In the genomic region with DNA sequence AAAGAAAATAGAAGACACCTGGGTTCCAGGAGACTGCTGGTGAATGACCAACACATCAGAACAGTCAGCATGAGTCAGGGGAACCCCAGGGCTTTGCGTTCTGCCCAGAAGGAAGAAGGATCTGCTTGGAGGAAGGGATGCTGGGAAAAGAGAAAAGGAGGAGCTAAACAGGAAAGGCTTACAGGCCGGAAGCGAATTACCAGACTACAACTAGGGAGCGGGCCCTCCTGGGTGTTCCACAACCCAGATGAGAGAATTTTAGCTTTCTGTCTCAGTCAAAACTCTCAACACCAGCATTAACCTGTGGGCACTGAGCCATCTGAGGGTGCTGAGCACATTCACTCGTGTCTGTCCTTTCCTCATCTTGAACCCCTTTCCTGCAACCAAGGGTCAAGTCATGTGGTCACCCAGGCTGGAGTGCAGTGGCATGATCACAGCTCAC, we compare ENCODE assay signal across 9 cellular contexts. TPM values are rescaled to one million over a fixed set of nuclear protein-coding genes. Genes with fewer than 3 reads are reported as not detected.
DNase-seq lines count a peak whose midpoint lies in the region; ATAC-seq and TF ChIP-seq lines count a peak whose summit lies in the region.
"Had no signal": no experiment of that assay in that cellular context is flagged by ENCODE, and none has a peak within 500 bp of the region (broad histone marks: within the 10 kb centered on the region; RNA-seq: fewer than 3 reads in every experiment).

No MANE protein-coding gene starts in this region.

- peaks cover 48% of the 10 kb centered on the region for H3K36me3 Mint-ChIP-seq in stimulated activated naive CD8-positive, alpha-beta T cell treated with anti-CD3 and anti-CD28 coated beads, Interleukin-15, Interleukin-2, amounts not matched to agents 100 ng/mL and 50 ng/mL, for 24 hours (ENCODE audit: low read depth)
- peaks cover 90% of the 10 kb centered on the region for H3K36me3 Mint-ChIP-seq in activated T-helper 17 cell treated with anti-CD3 and anti-CD28 coated beads, Interleukin-2, amount 50 U/mL, for 72 hours (ENCODE audit: low read depth)

- DNase-seq in stimulated activated naive CD8-positive, alpha-beta T cell treated with anti-CD3 and anti-CD28 coated beads, Interleukin-15, amount 100 ng/mL, for 72 hours: no peak
- DNase-seq in kidney epithelial cell (ENCODE audit: low read depth): peak; percentile 93
- no peak for DNase-seq in GDM1 (lab: John Stamatoyannopoulos, UW)
- no peak for DNase-seq in sciatic nerve (ENCODE audit: low spot score)
- no peak for DNase-seq in activated effector memory CD4-positive, alpha-beta T cell treated with Interleukin-2 at 50 U/mL for 16 hours
- DNase-seq: DMS79 had no signal

- H3K9me3 Mint-ChIP-seq in stimulated activated naive CD8-positive, alpha-beta T cell treated with anti-CD3 and anti-CD28 coated beads, Interleukin-15, Interleukin-2, amounts not matched to agents 100 ng/mL and 50 ng/mL, for 24 hours: no peaks in the 10 kb centered on the region
- peaks cover 0 to 7% of the 10 kb centered on the region in 2 donors for H3K9me3 Mint-ChIP-seq in stimulated activated naive CD8-positive, alpha-beta T cell treated with anti-CD3 and anti-CD28 coated beads, Interleukin-15, amount 100 ng/mL, for 72 hours
- no peaks in the 10 kb centered on the region for H3K9me3 Mint-ChIP-seq in activated T-helper 17 cell treated with anti-CD3 and anti-CD28 coated beads, Interleukin-2, amount 50 U/mL, for 72 hours

- TF ChIP-seq CTCF in kidney epithelial cell (IDR thresholded peaks at IDR 0.05; ENCODE audit: insufficient read depth, low read length, poor library complexity, severe bottlenecking): no peak

- H3K27me3 Mint-ChIP-seq in stimulated activated naive CD8-positive, alpha-beta T cell treated with anti-CD3 and anti-CD28 coated beads, Interleukin-15, Interleukin-2, amounts not matched to agents 100 ng/mL and 50 ng/mL, for 24 hours: no peaks in the 10 kb centered on the region
- no peaks in the 10 kb centered on the region for H3K27me3 Mint-ChIP-seq in stimulated activated naive CD8-positive, alpha-beta T cell treated with anti-CD3 and anti-CD28 coated beads, Interleukin-15, amount 100 ng/mL, for 72 hours
- H3K27me3 Mint-ChIP-seq in activated T-helper 17 cell treated with anti-CD3 and anti-CD28 coated beads, Interleukin-2, amount 50 U/mL, for 72 hours: no peaks in the 10 kb centered on the region

- peaks cover 2% of the 10 kb centered on the region for H3K36me3 ChIP-seq in kidney epithelial cell (ENCODE audit: control insufficient read depth, insufficient read depth, low read length)

- peak overlapping the region; percentile 70 for H3K27ac Mint-ChIP-seq in stimulated activated naive CD8-positive, alpha-beta T cell treated with anti-CD3 and anti-CD28 coated beads, Interleukin-15, Interleukin-2, amounts not matched to agents 100 ng/mL and 50 ng/mL, for 24 hours
- H3K27ac Mint-ChIP-seq in stimulated activated naive CD8-positive, alpha-beta T cell treated with anti-CD3 and anti-CD28 coated beads, Interleukin-15, amount 100 ng/mL, for 72 hours: peak overlapping the region in 1 of 2 donors; percentile 54
- peak overlapping the region; percentile 82 for H3K27ac Mint-ChIP-seq in activated T-helper 17 cell treated with anti-CD3 and anti-CD28 coated beads, Interleukin-2, amount 50 U/mL, for 72 hours

- H3K4me1 Mint-ChIP-seq in stimulated activated naive CD8-positive, alpha-beta T cell treated with anti-CD3 and anti-CD28 coated beads, Interleukin-15, Interleukin-2, amounts not matched to agents 100 ng/mL and 50 ng/mL, for 24 hours (ENCODE audit: low read depth): peaks cover 95% of the 10 kb centered on the region
- peaks cover 98% of the 10 kb centered on the region for H3K4me1 Mint-ChIP-seq in stimulated activated naive CD8-positive, alpha-beta T cell treated with anti-CD3 and anti-CD28 coated beads, Interleukin-15, amount 100 ng/mL, for 72 hours
- peaks cover 82% of the 10 kb centered on the region for H3K4me1 Mint-ChIP-seq in activated T-helper 17 cell treated with anti-CD3 and anti-CD28 coated beads, Interleukin-2, amount 50 U/mL, for 72 hours

- no peak overlapping the region for H3K4me3 Mint-ChIP-seq in stimulated activated naive CD8-positive, alpha-beta T cell treated with anti-CD3 and anti-CD28 coated beads, Interleukin-15, Interleukin-2, amounts not matched to agents 100 ng/mL and 50 ng/mL, for 24 hours
- no peak overlapping the region for H3K4me3 Mint-ChIP-seq in stimulated activated naive CD8-positive, alpha-beta T cell treated with anti-CD3 and anti-CD28 coated beads, Interleukin-15, amount 100 ng/mL, for 72 hours
- peak overlapping the region; percentile 81 for H3K4me3 Mint-ChIP-seq in activated T-helper 17 cell treated with anti-CD3 and anti-CD28 coated beads, Interleukin-2, amount 50 U/mL, for 72 hours

- no peak for ATAC-seq in stimulated activated naive CD8-positive, alpha-beta T cell treated with anti-CD3 and anti-CD28 coated beads, Interleukin-15, amount 100 ng/mL, for 72 hours
- ATAC-seq in activated T-helper 17 cell treated with anti-CD3 and anti-CD28 coated beads, Interleukin-2, amount 50 U/mL, for 72 hours (replicated peaks): peak; percentile 34
- ATAC-seq in HG02885 (IDR thresholded peaks at IDR 0.05; ENCODE audit: poor library complexity, unreplicated experiment) (no peak), sciatic nerve (no peak)

- H3K4me3 ChIP-seq in kidney epithelial cell (ENCODE audit: low read depth, low read length): no peak overlapping the region

- intact Hi-C loops in sciatic nerve (cut with DNase I): no loop called here

- no peaks in the 10 kb centered on the region for H3K27me3 ChIP-seq in kidney epithelial cell (ENCODE audit: control insufficient read depth, insufficient read depth, low read length)

RNA-seq across cellular contexts. Expression of a gene that starts 19.2 kb away (rescaled TPM):
- total RNA-seq in activated T-helper 17 cell treated with anti-CD3 and anti-CD28 coated beads, Interleukin-2, amount 50 U/mL, for 72 hours: 10 to 100 TPM; 33.5 to 40.9 TPM
- total RNA-seq in kidney epithelial cell (68.7 and 76.3 TPM in 2 replicates), sciatic nerve (53.1 TPM)
